24 cellular contexts compared by ENCODE assay signal in genomic region chr10:116457480-116457879, GRCh38. TPM values are rescaled to one million over a fixed set of nuclear protein-coding genes. Genes with fewer than 3 reads are reported as not detected.
"Had no signal": no experiment of that assay in that cellular context is flagged by ENCODE, and none has a peak within 500 bp of the region (broad histone marks: within the 10 kb centered on the region; RNA-seq: fewer than 3 reads in every experiment).

No MANE protein-coding gene starts in this region.

- H3K9me3 ChIP-seq: colonic mucosa, mucosa of descending colon, pancreas, thoracic aorta had no signal

- H3K27me3 ChIP-seq: colonic mucosa, pancreas, stomach had no signal

- H3K27ac ChIP-seq: colonic mucosa, heart right ventricle, pancreas, stomach, thoracic aorta had no signal

- ATAC-seq: heart right ventricle; left lobe of liver; mucosa of descending colon; naive thymus-derived CD8-positive, alpha-beta T cell; pancreas; right cardiac atrium had no signal

- H3K4me1 ChIP-seq: colonic mucosa, heart right ventricle, pancreas, stomach had no signal

- H3K36me3 ChIP-seq: colonic mucosa, heart right ventricle, pancreas, stomach, thoracic aorta had no signal

- DNase-seq: colonic mucosa; effector CD4-positive, alpha-beta T cell; endodermal cell; heart right ventricle; islet precursor cell; mammary epithelial cell; mucosa of descending colon; naive thymus-derived CD8-positive, alpha-beta T cell; occipital lobe; pancreas; right cardiac atrium; small intestine; stimulated activated CD4-positive, alpha-beta T cell treated with anti-CD3 and anti-CD28 coated beads, Interleukin-12 subunit alpha, Interleukin-12 subunit beta, amount 100 ng/mL, for 4 hours; stimulated activated naive CD4-positive, alpha-beta T cell; stomach; substantia nigra; trophoblast cell had no signal

- H3K4me3 ChIP-seq: colonic mucosa, heart right ventricle, mucosa of descending colon, pancreas, stomach, thoracic aorta had no signal

RNA-seq across cellular contexts. Expression of gene PNLIPRP3, which starts 29.8 kb away (rescaled TPM):
- total RNA-seq: colonic mucosa; dermis microvascular lymphatic vessel endothelial cell; endodermal cell; endothelial cell of umbilical vein; frontal cortex; heart right ventricle; left lobe of liver; naive thymus-derived CD8-positive, alpha-beta T cell; occipital lobe; progenitor cell of endocrine pancreas; right cardiac atrium; urinary bladder had no signal
